ENCODE assay signal across 10 cellular contexts in the genomic region with DNA sequence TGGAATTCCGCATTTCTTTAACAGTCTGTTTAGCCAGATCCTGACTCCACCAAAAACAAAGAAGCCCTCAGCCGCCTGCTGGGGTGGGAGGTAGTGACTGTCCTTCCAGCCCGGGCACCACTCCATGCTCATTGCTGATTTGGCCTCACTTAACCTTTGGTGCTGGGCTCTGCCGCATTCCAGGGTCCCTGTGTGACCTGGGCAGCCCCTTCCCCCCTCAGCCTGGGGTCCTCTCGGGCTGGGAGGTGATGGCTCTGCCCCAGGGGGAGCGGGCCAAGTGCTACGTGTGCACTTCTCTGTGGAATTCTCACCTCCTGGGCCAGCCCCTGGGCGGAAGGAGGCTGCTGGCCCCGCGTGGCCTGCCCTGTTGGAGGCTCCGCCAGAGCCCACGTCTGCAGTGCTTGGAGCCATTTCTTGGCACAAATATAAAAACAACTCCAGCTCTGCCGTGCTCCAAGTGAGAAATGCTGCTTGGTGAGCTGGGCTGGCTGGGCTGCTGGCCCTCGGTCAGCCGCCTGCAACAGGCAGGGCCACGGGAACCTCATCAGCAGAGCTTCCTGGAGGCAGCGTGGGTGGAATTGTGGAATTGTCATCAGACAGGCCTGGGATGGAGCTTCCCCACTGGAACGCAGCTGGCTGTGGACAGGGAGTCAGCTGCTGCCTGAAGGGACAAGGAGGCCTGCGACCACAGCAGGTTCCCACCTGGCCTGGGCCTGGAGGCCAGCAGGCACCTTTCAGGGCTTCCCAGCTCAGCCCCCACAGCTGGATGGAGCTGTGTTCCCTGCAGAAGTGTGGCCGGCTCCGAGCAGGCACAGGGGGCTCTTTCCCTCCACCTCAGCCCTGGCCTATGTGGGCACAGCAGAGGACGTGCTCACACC.
A peak's percentile ranks its signal among the peaks of the same experiment; 100 is the strongest.
DNase-seq lines count a peak whose midpoint lies in the region; ATAC-seq and TF ChIP-seq lines count a peak whose summit lies in the region.
"Had no signal": no experiment of that assay in that cellular context is flagged by ENCODE, and none has a peak within 500 bp of the region (broad histone marks: within the 10 kb centered on the region; RNA-seq: fewer than 3 reads in every experiment).

No MANE protein-coding gene starts in this region.

- TF ChIP-seq CTCF in choroid plexus epithelial cell (conservative IDR thresholded peaks at IDR 0.05; ENCODE audit: low read depth, low read length): no peak

- DNase-seq in EH (ENCODE audit: low read depth) (peak; percentile 81), choroid plexus epithelial cell (ENCODE audit: low read depth) (peak; percentile 90), iris pigment epithelial cell (ENCODE audit: low read depth) (peak; percentile 42), sciatic nerve (ENCODE audit: low spot score) (peak; percentile 81), NCI-H128 (lab: John Stamatoyannopoulos, UW; ENCODE audit: unreplicated experiment) (no peak), GM19238 (ENCODE audit: insufficient read length, low spot score) (no peak), NCI-H2029 treated with DMSO at 0.1 percent for 48 hours (lab: John Stamatoyannopoulos, UW) (no peak)
- no peak for DNase-seq in activated CD4-positive, alpha-beta T cell treated with anti-CD3 and anti-CD28 coated beads, Interleukin-2, amount 50 U/mL, for 48 hours
- DNase-seq: activated CD8-positive, alpha-beta memory T cell treated with anti-CD3 and anti-CD28 coated beads, Interleukin-2, amount 10 ng/mL, durations not matched to agents 7 days and 5 days; NCI-H1092 had no signal

- intact Hi-C loops in sciatic nerve (cut with DNase I): no loop called here

- peak; percentile 89 for ATAC-seq in sciatic nerve
- ATAC-seq: activated CD8-positive, alpha-beta memory T cell treated with anti-CD3 and anti-CD28 coated beads, Interleukin-2, amount 10 ng/mL, durations not matched to agents 7 days and 5 days had no signal

- no peak overlapping the region for H3K4me3 ChIP-seq in choroid plexus epithelial cell (ENCODE audit: low read depth, low read length)

Comparison
In these comparisons a context has a peak if more than half of its experiments do, and no peak if none do; other contexts are left out.
1. DNase-seq: peak in EH (single experiment), choroid plexus epithelial cell (single experiment), iris pigment epithelial cell (single experiment) and sciatic nerve (single experiment); none in NCI-H128 (single experiment), GM19238 (single experiment), activated CD4-positive, alpha-beta T cell treated with anti-CD3 and anti-CD28 coated beads, Interleukin-2, amount 50 U/mL, for 48 hours (0 of 2) and NCI-H2029 treated with DMSO at 0.1 percent for 48 hours (single experiment).